11 cellular contexts compared by ENCODE assay signal in the genomic region with DNA sequence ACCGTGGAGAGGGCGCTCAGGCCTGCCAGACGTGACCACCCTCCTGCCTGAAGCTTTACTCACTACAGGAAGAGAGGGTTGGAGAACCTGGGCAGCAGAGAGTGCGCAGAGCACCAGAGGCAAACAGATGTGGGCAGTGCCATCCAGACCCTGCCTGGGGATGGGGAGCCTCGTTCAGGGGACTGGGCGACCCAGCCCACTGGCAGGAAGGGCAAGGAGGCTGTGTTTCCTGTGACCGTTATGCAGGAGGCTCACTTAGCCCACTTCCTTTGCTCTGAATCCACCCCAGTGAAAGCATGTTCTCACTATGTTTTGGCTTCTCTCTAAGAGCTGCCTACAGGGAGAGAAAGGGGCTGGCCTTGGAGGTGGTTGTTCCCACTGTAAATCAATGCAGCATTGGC. TPM values are rescaled to one million over a fixed set of nuclear protein-coding genes. Genes with fewer than 3 reads are reported as not detected.
DNase-seq lines count a peak whose midpoint lies in the region; ATAC-seq and TF ChIP-seq lines count a peak whose summit lies in the region.
"Had no signal": no experiment of that assay in that cellular context is flagged by ENCODE, and none has a peak within 500 bp of the region (broad histone marks: within the 10 kb centered on the region; RNA-seq: fewer than 3 reads in every experiment).

No MANE protein-coding gene starts in this region.

- intact Hi-C loops in stomach (cut with DNase I; ENCODE audit: low total_unique reads) = no loop called here

- H3K27me3 ChIP-seq in Peyer's patch = no peaks in the 10 kb centered on the region
- no peaks in the 10 kb centered on the region for H3K27me3 ChIP-seq in stomach

- H3K4me3 Mint-ChIP-seq in activated naive CD8-positive, alpha-beta T cell treated with anti-CD3 and anti-CD28 coated beads, Interleukin-2, amount 50 U/mL, for 24 hours = peak overlapping the region; percentile 60
- H3K4me3 Mint-ChIP-seq: brain had no signal

- DNase-seq in stimulated activated CD4-positive, alpha-beta T cell treated with anti-CD3 and anti-CD28 coated beads, Interleukin-15, amount 100 ng/mL, for 24 hours = peak; percentile 42
- DNase-seq in stimulated activated CD4-positive, alpha-beta T cell treated with anti-CD3 and anti-CD28 coated beads, Interleukin-12 subunit alpha, Interleukin-12 subunit beta, amount 100 ng/mL, for 4 hours = no peak
- peak in 2 of 3 donors; percentile 53 to 68 for DNase-seq in Peyer's patch
- peak; percentile 48 for DNase-seq in activated naive CD8-positive, alpha-beta T cell treated with anti-CD3 and anti-CD28 coated beads, Interleukin-2, amount 50 U/mL, for 24 hours
- DNase-seq in stomach = no peak
- DNase-seq: GM23248, NCI-H1105 treated with DMSO at 0.1 percent for 48 hours had no signal

- H3K36me3 ChIP-seq in Peyer's patch = no peaks in the 10 kb centered on the region
- no peaks in the 10 kb centered on the region for H3K36me3 ChIP-seq in stomach

- TF ChIP-seq POLR2A in Peyer's patch (IDR thresholded peaks at IDR 0.05) (no peak), stomach (IDR thresholded peaks at IDR 0.05) (no peak)

- no peaks in the 10 kb centered on the region for H3K9me3 Mint-ChIP-seq in activated naive CD8-positive, alpha-beta T cell treated with anti-CD3 and anti-CD28 coated beads, Interleukin-2, amount 50 U/mL, for 24 hours

- H3K27me3 Mint-ChIP-seq in activated naive CD8-positive, alpha-beta T cell treated with anti-CD3 and anti-CD28 coated beads, Interleukin-2, amount 50 U/mL, for 24 hours = no peaks in the 10 kb centered on the region
- H3K27me3 Mint-ChIP-seq: brain had no signal

- peaks cover 90% of the 10 kb centered on the region for H3K4me1 Mint-ChIP-seq in activated naive CD8-positive, alpha-beta T cell treated with anti-CD3 and anti-CD28 coated beads, Interleukin-2, amount 50 U/mL, for 24 hours

- H3K27ac ChIP-seq in Peyer's patch = peak overlapping the region; percentile 69 to 84 (median 78)
- H3K27ac ChIP-seq in stomach = peak overlapping the region in 3 of 5 donors; percentile 32 to 55 (median 48)
- H3K27ac ChIP-seq: GM23248 had no signal

- 72 to 88% (median 81%) methylated on average over 6 to 7 of the region's 7 CpGs for WGBS in stomach, 5 donors

- no peaks in the 10 kb centered on the region for H3K9me3 ChIP-seq in Peyer's patch
- H3K9me3 ChIP-seq in stomach = no peaks in the 10 kb centered on the region

- peaks cover 16% of the 10 kb centered on the region for H3K36me3 Mint-ChIP-seq in activated naive CD8-positive, alpha-beta T cell treated with anti-CD3 and anti-CD28 coated beads, Interleukin-2, amount 50 U/mL, for 24 hours (ENCODE audit: low read depth)

- peak; percentile 75 for ATAC-seq in activated naive CD8-positive, alpha-beta T cell treated with anti-CD3 and anti-CD28 coated beads, Interleukin-2, amount 50 U/mL, for 24 hours
- ATAC-seq in GM18519 (IDR thresholded peaks at IDR 0.05; ENCODE audit: low FRiP score, unreplicated experiment) (no peak), SK-N-SH treated with all-trans-retinoic acid at 6 μM for 48 hours (no peak), HG02852 (IDR thresholded peaks at IDR 0.05; ENCODE audit: unreplicated experiment) (no peak)

- no peak overlapping the region for H3K4me3 ChIP-seq in Peyer's patch
- no peak overlapping the region for H3K4me3 ChIP-seq in stomach
- H3K4me3 ChIP-seq: GM23248 had no signal

- peak overlapping the region; percentile 85 for H3K27ac Mint-ChIP-seq in activated naive CD8-positive, alpha-beta T cell treated with anti-CD3 and anti-CD28 coated beads, Interleukin-2, amount 50 U/mL, for 24 hours
- H3K27ac Mint-ChIP-seq: brain had no signal

- no peak for TF ChIP-seq CTCF in Peyer's patch (IDR thresholded peaks at IDR 0.05)
- TF ChIP-seq CTCF in stomach (IDR thresholded peaks at IDR 0.05) = no peak

- no peak for TF ChIP-seq EP300 in stomach (IDR thresholded peaks at IDR 0.05)

- H3K4me1 ChIP-seq in Peyer's patch (peaks cover 0 to 16% (median 9%) of the 10 kb centered on the region in 4 donors), stomach (no peaks in the 10 kb centered on the region)

TF ChIP-seq in SK-N-SH treated with all-trans-retinoic acid at 6 μM for 48 hours, 23 proteins besides CTCF, POLR2A, EP300 and RAD21 (continues in another document):
- TF ChIP-seq ZNF565 (CRISPR knock-in tag; conservative IDR thresholded peaks at IDR 0.05; ENCODE audit: low read depth) = no peak
- no peak for TF ChIP-seq ZFP3 (CRISPR knock-in tag; IDR thresholded peaks at IDR 0.05)
- no peak for TF ChIP-seq CREB5 (CRISPR knock-in tag; IDR thresholded peaks at IDR 0.05; ENCODE audit: low read depth)
- TF ChIP-seq SNAI2 (CRISPR knock-in tag; IDR thresholded peaks at IDR 0.05) = no peak
- TF ChIP-seq RARB (CRISPR knock-in tag; IDR thresholded peaks at IDR 0.05) = no peak
- TF ChIP-seq CSDC2 (CRISPR knock-in tag; IDR thresholded peaks at IDR 0.05) = no peak
- TF ChIP-seq ESRRG (CRISPR knock-in tag; IDR thresholded peaks at IDR 0.05) = no peak
- TF ChIP-seq TCF4 (CRISPR knock-in tag; IDR thresholded peaks at IDR 0.05; ENCODE audit: borderline replicate concordance) = no peak
- TF ChIP-seq TOX (CRISPR knock-in tag; IDR thresholded peaks at IDR 0.05; ENCODE audit: borderline replicate concordance) = no peak
- TF ChIP-seq, protein P1, sequence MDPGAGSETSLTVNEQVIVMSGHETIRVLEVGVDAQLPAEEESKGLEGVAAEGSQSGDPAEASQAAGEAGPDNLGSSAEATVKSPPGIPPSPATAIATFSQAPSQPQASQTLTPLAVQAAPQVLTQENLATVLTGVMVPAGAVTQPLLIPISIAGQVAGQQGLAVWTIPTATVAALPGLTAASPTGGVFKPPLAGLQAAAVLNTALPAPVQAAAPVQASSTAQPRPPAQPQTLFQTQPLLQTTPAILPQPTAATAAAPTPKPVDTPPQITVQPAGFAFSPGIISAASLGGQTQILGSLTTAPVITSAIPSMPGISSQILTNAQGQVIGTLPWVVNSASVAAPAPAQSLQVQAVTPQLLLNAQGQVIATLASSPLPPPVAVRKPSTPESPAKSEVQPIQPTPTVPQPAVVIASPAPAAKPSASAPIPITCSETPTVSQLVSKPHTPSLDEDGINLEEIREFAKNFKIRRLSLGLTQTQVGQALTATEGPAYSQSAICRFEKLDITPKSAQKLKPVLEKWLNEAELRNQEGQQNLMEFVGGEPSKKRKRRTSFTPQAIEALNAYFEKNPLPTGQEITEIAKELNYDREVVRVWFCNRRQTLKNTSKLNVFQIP (CRISPR knock-in tag; IDR thresholded peaks at IDR 0.05; ENCODE audit: borderline replicate concordance, low read depth) = no peak
- no peak for TF ChIP-seq ZC3H10 (CRISPR knock-in tag; IDR thresholded peaks at IDR 0.05)
- TF ChIP-seq, protein P2, sequence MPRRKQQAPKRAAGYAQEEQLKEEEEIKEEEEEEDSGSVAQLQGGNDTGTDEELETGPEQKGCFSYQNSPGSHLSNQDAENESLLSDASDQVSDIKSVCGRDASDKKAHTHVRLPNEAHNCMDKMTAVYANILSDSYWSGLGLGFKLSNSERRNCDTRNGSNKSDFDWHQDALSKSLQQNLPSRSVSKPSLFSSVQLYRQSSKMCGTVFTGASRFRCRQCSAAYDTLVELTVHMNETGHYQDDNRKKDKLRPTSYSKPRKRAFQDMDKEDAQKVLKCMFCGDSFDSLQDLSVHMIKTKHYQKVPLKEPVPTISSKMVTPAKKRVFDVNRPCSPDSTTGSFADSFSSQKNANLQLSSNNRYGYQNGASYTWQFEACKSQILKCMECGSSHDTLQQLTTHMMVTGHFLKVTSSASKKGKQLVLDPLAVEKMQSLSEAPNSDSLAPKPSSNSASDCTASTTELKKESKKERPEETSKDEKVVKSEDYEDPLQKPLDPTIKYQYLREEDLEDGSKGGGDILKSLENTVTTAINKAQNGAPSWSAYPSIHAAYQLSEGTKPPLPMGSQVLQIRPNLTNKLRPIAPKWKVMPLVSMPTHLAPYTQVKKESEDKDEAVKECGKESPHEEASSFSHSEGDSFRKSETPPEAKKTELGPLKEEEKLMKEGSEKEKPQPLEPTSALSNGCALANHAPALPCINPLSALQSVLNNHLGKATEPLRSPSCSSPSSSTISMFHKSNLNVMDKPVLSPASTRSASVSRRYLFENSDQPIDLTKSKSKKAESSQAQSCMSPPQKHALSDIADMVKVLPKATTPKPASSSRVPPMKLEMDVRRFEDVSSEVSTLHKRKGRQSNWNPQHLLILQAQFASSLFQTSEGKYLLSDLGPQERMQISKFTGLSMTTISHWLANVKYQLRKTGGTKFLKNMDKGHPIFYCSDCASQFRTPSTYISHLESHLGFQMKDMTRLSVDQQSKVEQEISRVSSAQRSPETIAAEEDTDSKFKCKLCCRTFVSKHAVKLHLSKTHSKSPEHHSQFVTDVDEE (CRISPR knock-in tag; IDR thresholded peaks at IDR 0.05) = no peak
- TF ChIP-seq ISL1 (CRISPR knock-in tag; IDR thresholded peaks at IDR 0.05) = no peak
- no peak for TF ChIP-seq ARNTL (CRISPR knock-in tag; IDR thresholded peaks at IDR 0.05; ENCODE audit: borderline replicate concordance, low read depth)
- TF ChIP-seq, protein P3, sequence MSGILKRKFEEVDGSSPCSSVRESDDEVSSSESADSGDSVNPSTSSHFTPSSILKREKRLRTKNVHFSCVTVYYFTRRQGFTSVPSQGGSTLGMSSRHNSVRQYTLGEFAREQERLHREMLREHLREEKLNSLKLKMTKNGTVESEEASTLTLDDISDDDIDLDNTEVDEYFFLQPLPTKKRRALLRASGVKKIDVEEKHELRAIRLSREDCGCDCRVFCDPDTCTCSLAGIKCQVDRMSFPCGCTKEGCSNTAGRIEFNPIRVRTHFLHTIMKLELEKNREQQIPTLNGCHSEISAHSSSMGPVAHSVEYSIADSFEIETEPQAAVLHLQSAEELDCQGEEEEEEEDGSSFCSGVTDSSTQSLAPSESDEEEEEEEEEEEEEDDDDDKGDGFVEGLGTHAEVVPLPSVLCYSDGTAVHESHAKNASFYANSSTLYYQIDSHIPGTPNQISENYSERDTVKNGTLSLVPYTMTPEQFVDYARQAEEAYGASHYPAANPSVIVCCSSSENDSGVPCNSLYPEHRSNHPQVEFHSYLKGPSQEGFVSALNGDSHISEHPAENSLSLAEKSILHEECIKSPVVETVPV (CRISPR knock-in tag; IDR thresholded peaks at IDR 0.05) = no peak
- no peak for TF ChIP-seq OSR1 (CRISPR knock-in tag; IDR thresholded peaks at IDR 0.05)

RNA-seq across cellular contexts. Expression of gene ACKR3, which starts 23.1 kb away (rescaled TPM):
- total RNA-seq in Peyer's patch (10 to 100 TPM in 3 of 4 donors, 1 to 10 TPM in 1; 6.3 to 49.5 (median 22.2) TPM), stomach (10 to 100 TPM in 4 of 5 donors, 1 to 10 TPM in 1; 5.2 to 35.0 (median 15.1) TPM)
- polyA plus RNA-seq in stomach = 1 to 10 TPM; 5.0 to 7.3 (median 5.8) TPM

Comparison
In these comparisons a context has a peak if more than half of its experiments do, and no peak if none do; other contexts are left out.
1. DNase-seq: peak in stimulated activated CD4-positive, alpha-beta T cell treated with anti-CD3 and anti-CD28 coated beads, Interleukin-15, amount 100 ng/mL, for 24 hours (single experiment), Peyer's patch (2 of 3) and activated naive CD8-positive, alpha-beta T cell treated with anti-CD3 and anti-CD28 coated beads, Interleukin-2, amount 50 U/mL, for 24 hours (single experiment); none in stimulated activated CD4-positive, alpha-beta T cell treated with anti-CD3 and anti-CD28 coated beads, Interleukin-12 subunit alpha, Interleukin-12 subunit beta, amount 100 ng/mL, for 4 hours (single experiment) and stomach (single experiment).